Comparison of ENCODE assay signal across 1 cellular context in genomic region chr9:22008662-22009562, GRCh38.
TF ChIP-seq lines count a peak whose summit lies in the region.

A gene with protein sequence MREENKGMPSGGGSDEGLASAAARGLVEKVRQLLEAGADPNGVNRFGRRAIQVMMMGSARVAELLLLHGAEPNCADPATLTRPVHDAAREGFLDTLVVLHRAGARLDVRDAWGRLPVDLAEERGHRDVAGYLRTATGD (minus strand): TSS chr9:22009305. CDS start chr9:22008953, 352 bp downstream.

TF ChIP-seq in IMR-90, 13 proteins besides CTCF, POLR2A, EP300 and RAD21 (continued from another document):
- no peak for TF ChIP-seq ELK1 (IDR thresholded peaks at IDR 0.05; ENCODE audit: borderline replicate concordance, low read depth, low read length)
